ENCODE assay signal across 17 cellular contexts in genomic region chr19:16180611-16181010, GRCh38. TPM values are rescaled to one million over a fixed set of nuclear protein-coding genes. Genes with fewer than 3 reads are reported as not detected.
A peak's percentile ranks its signal among the peaks of the same experiment; 100 is the strongest.
DNase-seq lines count a peak whose midpoint lies in the region; ATAC-seq, FAIRE-seq and TF ChIP-seq lines count a peak whose summit lies in the region.
"Had no signal": no experiment of that assay in that cellular context is flagged by ENCODE, and none has a peak within 500 bp of the region (broad histone marks: within the 10 kb centered on the region; RNA-seq: fewer than 3 reads in every experiment).

No MANE protein-coding gene starts in this region.

- H3K4me3 ChIP-seq in A549 (no peak overlapping the region), HEK293 (ENCODE audit: low read depth, low read length) (no peak overlapping the region)
- H3K4me3 ChIP-seq: lung had no signal

- CTCF ChIA-PET in A549 (lab: Yijun Ruan, JAX) (interaction anchor here (0.8 to 3.3 kb wide), 4 partner anchors 62 to 551 kb away, joined by 3 to 27 read pairs (median 8); no protein-coding TSS in a partner anchor), HEK293 (lab: Yijun Ruan, JAX) (interaction anchor here (0.6 to 2.1 kb wide), 9 partner anchors 12 to 273 kb away, joined by 3 to 17 read pairs (median 4); no protein-coding TSS in a partner anchor)

- peaks cover 6% of the 10 kb centered on the region; the same call in 2 of the 3 replicates for H3K9me3 ChIP-seq in A549
- H3K9me3 ChIP-seq in HEK293 (ENCODE audit: control insufficient read depth, insufficient read depth, low read depth, low read length) = no peaks in the 10 kb centered on the region

- no peak for FAIRE-seq in A549 (lab: Jason Lieb, UNC)
- FAIRE-seq: colon had no signal

- intact Hi-C loops in left colon (cut with DNase I, micrococcal nuclease) = loop anchor here (5.0 to 10.0 kb wide), 3 partner anchors 138 to 548 kb away; no protein-coding TSS in a partner anchor

- TF ChIP-seq EP300 in A549 (IDR thresholded peaks at IDR 0.05) = no peak

- no peak overlapping the region for H3K4me2 ChIP-seq in A549

- TF ChIP-seq POLR2A in A549 (IDR thresholded peaks at IDR 0.05; ENCODE audit: low read length) = no peak

- POLR2A ChIA-PET in A549 (lab: Yijun Ruan, JAX) = interaction anchor here (0.8 kb wide), 1 partner anchor 344 kb away, joined by 5 read pairs; no protein-coding TSS in a partner anchor
- POLR2A ChIA-PET in HEK293 (lab: Yijun Ruan, JAX) = interaction anchor here (0.7 kb wide), 2 partner anchors 33 to 1472 kb away, joined by 3 to 4 read pairs; no protein-coding TSS in a partner anchor

- 16% methylated on average over 4 of the region's 4 CpGs for WGBS in A549 (ENCODE audit: missing lambda C conversion rate)

- H3K4me1 ChIP-seq in A549 (no peaks in the 10 kb centered on the region), HEK293 (ENCODE audit: control insufficient read depth, insufficient read depth, low read length) (no peaks in the 10 kb centered on the region)

- no peaks in the 10 kb centered on the region for H3K36me3 ChIP-seq in HEK293 (ENCODE audit: control insufficient read depth in 2 of 2, insufficient read depth in 1 of 2, low read length in 2 of 2)

- peak in 1 of 2 experiments; percentile 28; a peak in 3 of 6 replicates for ATAC-seq in A549
- ATAC-seq in GM18868 (IDR thresholded peaks at IDR 0.05; ENCODE audit: unreplicated experiment) = no peak
- ATAC-seq in left colon = no peak

- H3K27ac ChIP-seq in A549 (peak overlapping the region in 1 of 2 experiments; percentile 22; a peak in 1 of 6 replicates), HEK293 (ENCODE audit: extremely low read depth, low read depth, low read length) (no peak overlapping the region)

- DNase-seq in A549 (ENCODE audit: low read depth in 1 of 2, low spot score in 1 of 2) = peak in 1 of 2 experiments; percentile 63
- peak; percentile 17 to 27 for DNase-seq in SW 1271 (lab: John Stamatoyannopoulos, UW)
- peak; percentile 60 for DNase-seq in glomerular visceral epithelial cell (ENCODE audit: extremely low spot score)
- DNase-seq in NCI-H2171 treated with DMSO at 0.1 percent for 48 hours (lab: John Stamatoyannopoulos, UW) = no peak
- no peak for DNase-seq in left colon
- DNase-seq in NCI-H1092 (lab: John Stamatoyannopoulos, UW) = no peak
- DNase-seq: activated CD4-positive, alpha-beta T cell treated with anti-CD3 and anti-CD28 coated beads, Interleukin-2, amount 50 U/mL, for 48 hours; glutamatergic neuron; NCI-H1930; posterior cingulate gyrus; T-helper 2 cell had no signal

- TF ChIP-seq RAD21 in A549 (conservative IDR thresholded peaks at IDR 0.05 in 1 of 2, IDR thresholded peaks at IDR 0.05 in 1 of 2) = no peak

- no peak for TF ChIP-seq CTCF in A549 (IDR thresholded peaks at IDR 0.05)
- no peak for TF ChIP-seq CTCF in HEK293 (tag by site-specific recombination; IDR thresholded peaks at IDR 0.05)

TF ChIP-seq in A549, 52 proteins besides CTCF, POLR2A, EP300 and RAD21:
- TF ChIP-seq MAFK (IDR thresholded peaks at IDR 0.05; ENCODE audit: partially characterized antibody) (peak; percentile 2), FOSB (CRISPR knock-in tag; IDR thresholded peaks at IDR 0.05) (no peak)

TF ChIP-seq in HEK293, 187 proteins besides CTCF, POLR2A, EP300 and RAD21:
- no peak for TF ChIP-seq ZNF561 (tag by site-specific recombination; IDR thresholded peaks at IDR 0.05; ENCODE audit: borderline replicate concordance)
- no peak for TF ChIP-seq PBX3 (CRISPR knock-in tag; IDR thresholded peaks at IDR 0.05)
- no peak for TF ChIP-seq ZNF391 (tag by site-specific recombination; IDR thresholded peaks at IDR 0.05; ENCODE audit: borderline replicate concordance, low read depth)
- 0 out of 2 replicates have a peak, but pooled peaks have one; percentile 12 for TF ChIP-seq PRDM1 (tag by site-specific recombination; IDR thresholded peaks at IDR 0.05)

RNA-seq across cellular contexts. Expression of gene FAM32A, which starts 4.6 kb away (rescaled TPM):
- 97.6 and 108 TPM in 2 replicates for polyA plus RNA-seq in A549 (2011; rRNA removed)
- 86.6 and 95.0 TPM in 2 replicates for polyA plus RNA-seq in A549 (2012; cell fraction: cytosol; rRNA removed)
- 43.9 and 63.3 TPM in 2 replicates for polyA plus RNA-seq in A549 (2012; cell fraction: nucleus; rRNA removed)
- 80.8 to 85.1 TPM (median 84.7 TPM) in 3 replicates for polyA plus RNA-seq in A549 (2017; fragmentation: RNase III; extraction: RNeasy Plus Mini Kit Qiagen cat#74134 plus additional on column Dnase treatment)
- 31.2 and 37.5 TPM in 2 replicates for polyA minus RNA-seq in A549 (2011; rRNA and poly(A)+ RNA removed)
- total RNA-seq in left colon = 10 to 100 TPM; 78.8 to 90.5 TPM

RNA-seq across cellular contexts. Expression of gene CIB3, which starts 7.3 kb away (rescaled TPM):
- polyA plus RNA-seq in A549 (2011; rRNA removed) = not detected in 2 replicates
- not detected in 2 replicates for polyA plus RNA-seq in A549 (2012; cell fraction: cytosol; rRNA removed)
- not detected in 2 replicates for polyA plus RNA-seq in A549 (2012; cell fraction: nucleus; rRNA removed)
- polyA plus RNA-seq in A549 (2017; fragmentation: RNase III; extraction: RNeasy Plus Mini Kit Qiagen cat#74134 plus additional on column Dnase treatment) = not detected in 3 replicates
- polyA minus RNA-seq in A549 (2011; rRNA and poly(A)+ RNA removed) = not detected in 2 replicates
- not detected for total RNA-seq in left colon
- total RNA-seq: A673, lung, temporal lobe had no signal

RNA-seq across cellular contexts. Expression of gene AP1M1, which starts 17.1 kb away (rescaled TPM):
- polyA plus RNA-seq in A549 (2011; rRNA removed) (37.8 and 42.5 TPM in 2 replicates), A549 (2017; fragmentation: RNase III; extraction: RNeasy Plus Mini Kit Qiagen cat#74134 plus additional on column Dnase treatment) (63.0 to 68.0 TPM (median 63.6 TPM) in 3 replicates)
- polyA plus RNA-seq in A549 (2012; cell fraction: cytosol; rRNA removed) = 73.9 and 92.0 TPM in 2 replicates
- polyA plus RNA-seq in A549 (2012; cell fraction: nucleus; rRNA removed) = 105 and 138 TPM in 2 replicates
- polyA minus RNA-seq in A549 (2011; rRNA and poly(A)+ RNA removed) = 39.7 and 69.8 TPM in 2 replicates
- total RNA-seq in left colon = 10 to 100 TPM; 22.2 to 26.5 TPM

RNA-seq across cellular contexts. Expression of gene HSH2D, which starts 37.1 kb away (rescaled TPM):
- 0.05 and 0.16 TPM in 2 replicates for polyA plus RNA-seq in A549 (2011; rRNA removed)
- polyA plus RNA-seq in A549 (2012; cell fraction: cytosol; rRNA removed) = not detected in 2 replicates
- not detected in 2 replicates for polyA plus RNA-seq in A549 (2012; cell fraction: nucleus; rRNA removed)
- not detected in 3 replicates for polyA plus RNA-seq in A549 (2017; fragmentation: RNase III; extraction: RNeasy Plus Mini Kit Qiagen cat#74134 plus additional on column Dnase treatment)
- not detected in 2 replicates for polyA minus RNA-seq in A549 (2011; rRNA and poly(A)+ RNA removed)
- total RNA-seq in left colon = 10 to 100 TPM; 18.8 to 24.3 TPM
- total RNA-seq: A673 had no signal

Comparison
In these comparisons a context has a peak if more than half of its experiments do, and no peak if none do; other contexts are left out.
1. DNase-seq: peak in SW 1271 (2 of 2) and glomerular visceral epithelial cell (single experiment); none in NCI-H2171 treated with DMSO at 0.1 percent for 48 hours (single experiment), left colon (0 of 2) and NCI-H1092 (single experiment).